ENCODE assay signal across 7 cellular contexts in genomic region chr11:102476812-102477211, GRCh38. TPM values are rescaled to one million over a fixed set of nuclear protein-coding genes. Genes with fewer than 3 reads are reported as not detected.
A peak's percentile ranks its signal among the peaks of the same experiment; 100 is the strongest.
DNase-seq lines count a peak whose midpoint lies in the region; ATAC-seq and TF ChIP-seq lines count a peak whose summit lies in the region.

No MANE protein-coding gene starts in this region.

- no peak for TF ChIP-seq POLR2A in esophagus muscularis mucosa (IDR thresholded peaks at IDR 0.05; ENCODE audit: low read depth)

- H3K27me3 ChIP-seq in esophagus muscularis mucosa (no peaks in the 10 kb centered on the region), thymus (ENCODE audit: control insufficient read depth, insufficient read depth) (no peaks in the 10 kb centered on the region)

- no peaks in the 10 kb centered on the region for H3K36me3 ChIP-seq in esophagus muscularis mucosa
- H3K36me3 ChIP-seq in thymus (ENCODE audit: control insufficient read depth, insufficient read depth): no peaks in the 10 kb centered on the region

- H3K9me3 ChIP-seq in esophagus muscularis mucosa: no peaks in the 10 kb centered on the region
- H3K9me3 ChIP-seq in thymus (ENCODE audit: control insufficient read depth): no peaks in the 10 kb centered on the region

- 33% methylated on average over 1 of the region's 1 CpG for WGBS in esophagus muscularis mucosa
- 5% methylated on average over 1 of the region's 1 CpG for WGBS in thymus

- peak; percentile 31 for ATAC-seq in GM18861 (IDR thresholded peaks at IDR 0.05; ENCODE audit: unreplicated experiment)
- ATAC-seq in HG03378 (IDR thresholded peaks at IDR 0.05; ENCODE audit: unreplicated experiment): peak; percentile 41

- intact Hi-C loops in esophagus muscularis mucosa (cut with DNase I): no loop called here

- H3K4me1 ChIP-seq in esophagus muscularis mucosa: peaks cover 0 to 7% (median 0%) of the 10 kb centered on the region in 4 donors
- peaks cover 9% of the 10 kb centered on the region for H3K4me1 ChIP-seq in thymus (ENCODE audit: control insufficient read depth, insufficient read depth, low read length)

- in situ Hi-C loops in SK-MEL-5 (cut with HindIII; ENCODE audit: low pct_unique_long_range_greater_than_20kb, low sequenced_read_pairs): no loop called here

- no peak overlapping the region for H3K27ac ChIP-seq in esophagus muscularis mucosa (replicated peaks in 1 of 4)
- H3K27ac ChIP-seq in thymus (ENCODE audit: low read depth): peak overlapping the region; percentile 66

- no peak overlapping the region for H3K4me3 ChIP-seq in esophagus muscularis mucosa
- H3K4me3 ChIP-seq in thymus (ENCODE audit: low read length): no peak overlapping the region

- TF ChIP-seq CTCF in esophagus muscularis mucosa (IDR thresholded peaks at IDR 0.05): no peak

- DNase-seq in SK-MEL-5 (ENCODE audit: low read depth, low spot score): peak; percentile 67
- peak; percentile 79 for DNase-seq in esophagus muscularis mucosa (ENCODE audit: extremely low spot score)
- no peak for DNase-seq in medulla oblongata (ENCODE audit: extremely low spot score)
- no peak for DNase-seq in HPDE6-E6E7 (ENCODE audit: extremely low spot score)

- no peak for TF ChIP-seq EP300 in esophagus muscularis mucosa (IDR thresholded peaks at IDR 0.05)

RNA-seq across cellular contexts. Expression of gene TMEM123, which starts 24.2 kb away (rescaled TPM):
- total RNA-seq in SK-MEL-5 (2014; rRNA removed; shearing (Covaris generic)): 91.2 and 99.8 TPM in 2 replicates
- 76.7 and 89.3 TPM in 2 replicates for polyA plus RNA-seq in SK-MEL-5 (2015; cell fraction: cytosol; rRNA removed)
- 11.0 and 12.5 TPM in 2 replicates for polyA plus RNA-seq in SK-MEL-5 (2015; cell fraction: nucleus; rRNA removed)
- 100 to 1,000 TPM in 1 of 4 donors, 10 to 100 TPM in 3; 82.7 to 116 (median 88.8) TPM for total RNA-seq in esophagus muscularis mucosa
- 174 TPM for polyA plus RNA-seq in thymus

RNA-seq across cellular contexts. Expression of gene MMP7, which starts 53.7 kb away (rescaled TPM):
- not detected in 2 replicates for total RNA-seq in SK-MEL-5 (2014; rRNA removed; shearing (Covaris generic))
- polyA plus RNA-seq in SK-MEL-5 (2015; cell fraction: cytosol; rRNA removed): not detected in 2 replicates
- polyA plus RNA-seq in SK-MEL-5 (2015; cell fraction: nucleus; rRNA removed): not detected in 2 replicates
- not detected for total RNA-seq in esophagus muscularis mucosa
- 35.2 TPM for polyA plus RNA-seq in thymus

Comparison
In these comparisons a context has a peak if more than half of its experiments do, and no peak if none do; other contexts are left out.
1. DNase-seq: peak in SK-MEL-5 (single experiment) and esophagus muscularis mucosa (single experiment); none in medulla oblongata (single experiment) and HPDE6-E6E7 (single experiment).